Comparison of ENCODE assay signal across 8 cellular contexts in the genomic region with DNA sequence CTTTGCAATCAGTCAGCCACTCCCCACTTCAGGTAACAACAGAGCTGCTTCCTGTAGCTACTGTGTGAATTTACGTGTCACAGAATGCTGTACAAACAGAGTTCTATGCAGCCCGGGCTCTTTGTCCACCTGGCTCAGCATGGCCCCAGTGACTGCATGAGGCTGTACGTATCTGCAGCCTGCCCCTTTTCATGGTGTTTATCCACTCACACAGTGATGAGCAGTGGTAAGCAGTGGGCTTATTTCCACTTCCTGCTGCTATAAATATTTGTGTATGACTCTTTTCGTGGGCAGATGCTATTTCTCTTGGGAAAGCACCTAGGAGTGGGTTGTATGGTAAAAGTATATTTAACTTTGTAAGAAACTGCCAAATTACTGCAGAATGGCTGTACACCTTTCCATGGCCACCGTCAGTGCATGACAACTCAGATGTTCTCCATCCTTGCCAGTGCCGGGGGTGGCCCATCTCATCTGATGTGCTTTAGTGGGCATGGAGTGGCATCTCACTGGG. TPM values are rescaled to one million over a fixed set of nuclear protein-coding genes. Genes with fewer than 3 reads are reported as not detected.
DNase-seq lines count a peak whose midpoint lies in the region; ATAC-seq and TF ChIP-seq lines count a peak whose summit lies in the region.

No MANE protein-coding gene starts in this region.

- peaks cover 0 to 14% (median 0%) of the 10 kb centered on the region in 3 experiments for H3K9me3 ChIP-seq in naive thymus-derived CD4-positive, alpha-beta T cell (ENCODE audit: control insufficient read depth in 2 of 3, low read length in 3 of 3)
- no peaks in the 10 kb centered on the region for H3K9me3 ChIP-seq in aorta (ENCODE audit: control insufficient read depth, low read length)

- no peaks in the 10 kb centered on the region for H3K36me3 Mint-ChIP-seq in activated T-cell treated with anti-CD3 and anti-CD28 coated beads, Interleukin-2, amount 50 U/mL, for 4 hours (ENCODE audit: insufficient read depth)
- H3K36me3 Mint-ChIP-seq in naive thymus-derived CD4-positive, alpha-beta T cell: peaks cover 0 to 4% (median 2%) of the 10 kb centered on the region in 5 donors

- peaks cover 42% of the 10 kb centered on the region for H3K4me1 Mint-ChIP-seq in activated T-cell treated with anti-CD3 and anti-CD28 coated beads, Interleukin-2, amount 50 U/mL, for 4 hours (ENCODE audit: low read depth)
- H3K4me1 Mint-ChIP-seq in naive thymus-derived CD4-positive, alpha-beta T cell: peaks cover 21 to 53% (median 42%) of the 10 kb centered on the region in 7 donors

- DNase-seq in GM10248 (ENCODE audit: extremely low spot score) (peak; percentile 75), G401 (ENCODE audit: low spot score) (no peak), aorta (no peak), AG08396 (ENCODE audit: low spot score) (no peak)
- peak; percentile 42 for DNase-seq in activated T-cell treated with anti-CD3 and anti-CD28 coated beads, Interleukin-2, amount 50 U/mL, for 4 hours
- peak in 8 of 9 donors; percentile 29 to 65 (median 46) for DNase-seq in naive thymus-derived CD4-positive, alpha-beta T cell
- no peak for DNase-seq in effector CD4-positive, alpha-beta T cell

- POLR2A ChIA-PET in GM10248 (lab: Yijun Ruan, JAX): no interaction called here
- POLR2A ChIA-PET in naive thymus-derived CD4-positive, alpha-beta T cell (lab: Charles Lee): interaction anchor here (0.6 to 2.0 kb wide), 4 partner anchors 9 to 764 kb away, joined by 3 to 6 read pairs (median 3); no protein-coding TSS in a partner anchor

- H3K9me3 Mint-ChIP-seq in activated T-cell treated with anti-CD3 and anti-CD28 coated beads, Interleukin-2, amount 50 U/mL, for 4 hours: peaks cover 9% of the 10 kb centered on the region
- H3K9me3 Mint-ChIP-seq in naive thymus-derived CD4-positive, alpha-beta T cell: peaks cover 0 to 12% (median 5%) of the 10 kb centered on the region in 11 donors

- CTCF ChIA-PET in GM10248 (lab: Yijun Ruan, JAX): interaction anchor here (1.0 kb wide), 1 partner anchor 12 kb away, joined by 3 read pairs; no protein-coding TSS in a partner anchor
- CTCF ChIA-PET in naive thymus-derived CD4-positive, alpha-beta T cell (lab: Charles Lee): no interaction called here

- H3K27me3 Mint-ChIP-seq in activated T-cell treated with anti-CD3 and anti-CD28 coated beads, Interleukin-2, amount 50 U/mL, for 4 hours (ENCODE audit: low read depth): no peaks in the 10 kb centered on the region
- H3K27me3 Mint-ChIP-seq in naive thymus-derived CD4-positive, alpha-beta T cell: peaks cover 0 to under 1% (median 0%) of the 10 kb centered on the region in 5 donors

- peak overlapping the region; percentile 76 to 94 (median 88) for H3K27ac Mint-ChIP-seq in naive thymus-derived CD4-positive, alpha-beta T cell

- H3K27ac ChIP-seq in naive thymus-derived CD4-positive, alpha-beta T cell (ENCODE audit: low read depth, low read length): peak overlapping the region; percentile 66
- no peak overlapping the region for H3K27ac ChIP-seq in aorta (ENCODE audit: low read depth in 1 of 2, low read length in 2 of 2)

- intact Hi-C loops in naive thymus-derived CD4-positive, alpha-beta T cell (cut with micrococcal nuclease): loop anchor here (1.0 to 5.0 kb wide), 3 partner anchors 24 to 40 kb away; no protein-coding TSS in a partner anchor
- intact Hi-C loops in aorta (cut with DNase I): no loop called here

- in situ Hi-C loops in G401 (cut with HindIII; ENCODE audit: low sequenced_read_pairs): no loop called here

- H3K4me3 Mint-ChIP-seq in activated T-cell treated with anti-CD3 and anti-CD28 coated beads, Interleukin-2, amount 50 U/mL, for 4 hours: no peak overlapping the region
- H3K4me3 Mint-ChIP-seq in naive thymus-derived CD4-positive, alpha-beta T cell: peak overlapping the region; percentile 49 to 80 (median 72)

- H3K4me3 ChIP-seq in naive thymus-derived CD4-positive, alpha-beta T cell (ENCODE audit: low read length): peak overlapping the region; percentile 28
- H3K4me3 ChIP-seq in aorta (ENCODE audit: low read length in 2 of 2): no peak overlapping the region

- ATAC-seq in HG03442 (IDR thresholded peaks at IDR 0.05; ENCODE audit: unreplicated experiment) (peak; percentile 78), aorta (ENCODE audit: low FRiP score) (no peak)
- ATAC-seq in activated T-cell treated with anti-CD3 and anti-CD28 coated beads, Interleukin-2, amount 50 U/mL, for 4 hours: peak; percentile 92 to 95
- ATAC-seq in naive thymus-derived CD4-positive, alpha-beta T cell: peak; percentile 81

- no peak for TF ChIP-seq CTCF in GM10248 (IDR thresholded peaks at IDR 0.05; ENCODE audit: control extremely low read depth, extremely low read depth, low read depth, missing control alignments)

- WGBS in aorta, 2 donors: 58 to 59% methylated on average over 6 of the region's 6 CpGs

- H3K36me3 ChIP-seq in naive thymus-derived CD4-positive, alpha-beta T cell (ENCODE audit: control insufficient read depth in 2 of 3, insufficient read depth in 3 of 3, low read length in 3 of 3): no peaks in the 10 kb centered on the region
- no peaks in the 10 kb centered on the region for H3K36me3 ChIP-seq in aorta (ENCODE audit: control insufficient read depth in 1 of 2, insufficient read depth in 2 of 2, low read length in 1 of 2)

- peaks cover 12 to 28% of the 10 kb centered on the region in 2 donors for H3K4me1 ChIP-seq in naive thymus-derived CD4-positive, alpha-beta T cell (ENCODE audit: control insufficient read depth in 2 of 2, insufficient read depth in 2 of 2, low read length in 2 of 2)
- no peaks in the 10 kb centered on the region for H3K4me1 ChIP-seq in aorta (ENCODE audit: control insufficient read depth in 1 of 2, insufficient read depth in 2 of 2, low read length in 2 of 2)

- no peaks in the 10 kb centered on the region for H3K27me3 ChIP-seq in naive thymus-derived CD4-positive, alpha-beta T cell (ENCODE audit: control insufficient read depth in 2 of 2, insufficient read depth in 2 of 2, low read length in 2 of 2)
- H3K27me3 ChIP-seq in aorta (ENCODE audit: control insufficient read depth in 1 of 2, insufficient read depth in 2 of 2, low read length in 1 of 2): no peaks in the 10 kb centered on the region

RNA-seq across cellular contexts. Expression of gene MYEOV, which starts 43.3 kb away (rescaled TPM):
- total RNA-seq in activated T-cell treated with anti-CD3 and anti-CD28 coated beads, Interleukin-2, amount 50 U/mL, for 4 hours: under 1 TPM in 2 of 3 donors, not detected in 1; 0.10 to 0.50 TPM
- under 1 TPM in 2 of 5 experiments, not detected in 3; 0.20 to 0.32 TPM for total RNA-seq in naive thymus-derived CD4-positive, alpha-beta T cell
- polyA plus RNA-seq in naive thymus-derived CD4-positive, alpha-beta T cell: not detected
- total RNA-seq in G401 (2014; rRNA removed; shearing (Covaris generic)): 1.8 and 5.6 TPM in 2 replicates
- under 1 TPM in 1 of 2 donors, not detected in 1; 0.52 TPM for total RNA-seq in aorta
- not detected for polyA plus RNA-seq in aorta

Comparison
In these comparisons a context has a peak if more than half of its experiments do, and no peak if none do; other contexts are left out.
1. DNase-seq: peak in GM10248 (single experiment), activated T-cell treated with anti-CD3 and anti-CD28 coated beads, Interleukin-2, amount 50 U/mL, for 4 hours (single experiment) and naive thymus-derived CD4-positive, alpha-beta T cell (8 of 9); none in G401 (single experiment), aorta (0 of 2), effector CD4-positive, alpha-beta T cell (single experiment) and AG08396 (single experiment).
2. intact Hi-C loops: an anchor here in naive thymus-derived CD4-positive, alpha-beta T cell (1.0 to 5.0 kb wide); none called in aorta.